ENCODE assay signal across 1 cellular context in the genomic region with DNA sequence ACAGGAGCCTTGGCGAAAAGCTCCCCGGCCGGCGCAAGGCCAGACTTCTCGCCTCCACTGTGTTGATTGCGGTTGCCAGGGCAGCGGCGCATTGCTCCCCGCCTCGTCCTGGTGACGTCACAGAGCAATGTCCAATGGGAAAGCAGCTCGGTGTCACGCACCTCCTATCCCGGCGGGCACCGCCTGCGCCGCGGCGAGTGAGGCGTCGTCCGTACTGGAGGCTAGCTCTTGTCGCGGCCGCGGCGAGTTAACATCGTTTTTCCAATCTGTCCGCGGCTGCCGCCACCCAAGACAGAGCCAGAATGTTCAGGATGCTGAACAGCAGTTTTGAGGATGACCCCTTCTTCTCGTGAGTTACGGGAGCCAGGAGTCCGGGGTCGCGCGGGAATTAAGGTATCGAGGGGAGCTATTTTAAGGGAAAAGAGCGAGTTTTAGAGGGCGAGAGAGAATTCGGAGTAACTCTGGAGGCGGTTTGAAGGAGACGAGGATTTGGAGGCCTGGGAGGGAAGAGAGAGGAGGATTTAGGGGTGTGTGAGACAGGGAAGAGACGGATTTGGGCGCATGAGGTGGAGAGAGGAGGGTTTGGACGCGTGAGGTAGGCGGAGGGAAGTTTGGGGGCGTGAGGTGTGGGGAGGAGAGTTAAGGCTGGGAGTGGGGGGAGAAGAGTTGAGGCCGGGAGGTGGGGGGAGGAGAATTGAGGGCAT.
TF ChIP-seq lines count a peak whose summit lies in the region.

Gene MLF1 (plus strand): TSS at position 196 of the 704 bp plus-strand sequence. CDS start 107 bp downstream, at position 303.

TF ChIP-seq in K562, 482 proteins besides CTCF, POLR2A, EP300 and RAD21 (continued from another document and continues in another):
- TF ChIP-seq TSHZ1 (CRISPR knock-in tag; IDR thresholded peaks at IDR 0.05) (no peak), ZNF165 (CRISPR knock-in tag; IDR thresholded peaks at IDR 0.05; ENCODE audit: borderline replicate concordance) (no peak), ETV5 (CRISPR knock-in tag; IDR thresholded peaks at IDR 0.05; ENCODE audit: low read depth) (0 out of 2 replicates have a peak, but pooled peaks have one; percentile 29), BRD9 (IDR thresholded peaks at IDR 0.05; ENCODE audit: low read depth, partially characterized antibody) (peak; percentile 50), ZNF316 (IDR thresholded peaks at IDR 0.05) (peak; percentile 28; the same call in 1 of the 2 replicates), MIER1 (IDR thresholded peaks at IDR 0.05; ENCODE audit: low read depth) (peak; percentile 77), ZBTB49 (CRISPR knock-in tag; IDR thresholded peaks at IDR 0.05; ENCODE audit: borderline replicate concordance) (no peak), SUPT5H (IDR thresholded peaks at IDR 0.05) (peak; percentile 72), HDAC1 (IDR thresholded peaks at IDR 0.05) (peak in 1 of 2 experiments; percentile 47; a peak in 1 of 4 replicates), HNRNPL (IDR thresholded peaks at IDR 0.05; ENCODE audit: low read depth, low read length) (no peak), FOS (IDR thresholded peaks at IDR 0.05; ENCODE audit: extremely low read depth, insufficient read length) (peak; percentile 57), BCOR (IDR thresholded peaks at IDR 0.05) (peak; percentile 78), JUND (IDR thresholded peaks at IDR 0.05; ENCODE audit: borderline replicate concordance, low read depth, low read length) (peak; percentile 80), JUND (tag; IDR thresholded peaks at IDR 0.05; ENCODE audit: borderline replicate concordance, low read depth, low read length) (no peak; the same call in 2 of the 3 replicates), MXI1 (IDR thresholded peaks at IDR 0.05; ENCODE audit: low read depth, low read length) (peak; percentile 93), EZH2 (IDR thresholded peaks at IDR 0.05; ENCODE audit: borderline replicate concordance, low read depth, low read length) (no peak), TBP (optimal IDR thresholded peaks at IDR 0.05; ENCODE audit: low read depth, low read length) (peak; percentile 75), CHD4 (IDR thresholded peaks at IDR 0.05; ENCODE audit: insufficient read depth, insufficient replicate concordance, low read depth, low read length, poor library complexity, severe bottlenecking) (no peak), RFX5 (IDR thresholded peaks at IDR 0.05; ENCODE audit: low read depth, low read length) (peak; percentile 74; the same call in 1 of the 2 replicates), CXXC5 (CRISPR knock-in tag; IDR thresholded peaks at IDR 0.05) (peak; percentile 94), GATA2 (CRISPR knock-in tag; IDR thresholded peaks at IDR 0.05) (peak; percentile 33; the same call in 1 of the 2 replicates), ZNF584 (CRISPR knock-in tag; IDR thresholded peaks at IDR 0.05; ENCODE audit: low read depth) (no peak), ZFPM2 (CRISPR knock-in tag; IDR thresholded peaks at IDR 0.05) (no peak), HLTF (IDR thresholded peaks at IDR 0.05) (peak; percentile 79; the same call in 1 of the 2 replicates), MAZ (CRISPR knock-in tag; conservative IDR thresholded peaks at IDR 0.05 in 1 of 2, IDR thresholded peaks at IDR 0.05 in 1 of 2) (peak; percentile 62 to 73; a peak in 3 of 4 replicates), SOX6 (IDR thresholded peaks at IDR 0.05) (peak; percentile 35; the same call in 1 of the 2 replicates), TCF15 (CRISPR knock-in tag; IDR thresholded peaks at IDR 0.05) (no peak), POU5F1 (IDR thresholded peaks at IDR 0.05; ENCODE audit: borderline replicate concordance, low read depth, low read length, partially characterized antibody) (no peak), GMEB1 (CRISPR knock-in tag; IDR thresholded peaks at IDR 0.05) (peak; percentile 64), RFX1 (IDR thresholded peaks at IDR 0.05) (peak; percentile 97)
- TF ChIP-seq, protein P1, sequence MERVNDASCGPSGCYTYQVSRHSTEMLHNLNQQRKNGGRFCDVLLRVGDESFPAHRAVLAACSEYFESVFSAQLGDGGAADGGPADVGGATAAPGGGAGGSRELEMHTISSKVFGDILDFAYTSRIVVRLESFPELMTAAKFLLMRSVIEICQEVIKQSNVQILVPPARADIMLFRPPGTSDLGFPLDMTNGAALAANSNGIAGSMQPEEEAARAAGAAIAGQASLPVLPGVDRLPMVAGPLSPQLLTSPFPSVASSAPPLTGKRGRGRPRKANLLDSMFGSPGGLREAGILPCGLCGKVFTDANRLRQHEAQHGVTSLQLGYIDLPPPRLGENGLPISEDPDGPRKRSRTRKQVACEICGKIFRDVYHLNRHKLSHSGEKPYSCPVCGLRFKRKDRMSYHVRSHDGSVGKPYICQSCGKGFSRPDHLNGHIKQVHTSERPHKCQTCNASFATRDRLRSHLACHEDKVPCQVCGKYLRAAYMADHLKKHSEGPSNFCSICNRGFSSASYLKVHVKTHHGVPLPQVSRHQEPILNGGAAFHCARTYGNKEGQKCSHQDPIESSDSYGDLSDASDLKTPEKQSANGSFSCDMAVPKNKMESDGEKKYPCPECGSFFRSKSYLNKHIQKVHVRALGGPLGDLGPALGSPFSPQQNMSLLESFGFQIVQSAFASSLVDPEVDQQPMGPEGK (CRISPR knock-in tag; IDR thresholded peaks at IDR 0.05; ENCODE audit: borderline replicate concordance), result no peak
- TF ChIP-seq, protein P2, sequence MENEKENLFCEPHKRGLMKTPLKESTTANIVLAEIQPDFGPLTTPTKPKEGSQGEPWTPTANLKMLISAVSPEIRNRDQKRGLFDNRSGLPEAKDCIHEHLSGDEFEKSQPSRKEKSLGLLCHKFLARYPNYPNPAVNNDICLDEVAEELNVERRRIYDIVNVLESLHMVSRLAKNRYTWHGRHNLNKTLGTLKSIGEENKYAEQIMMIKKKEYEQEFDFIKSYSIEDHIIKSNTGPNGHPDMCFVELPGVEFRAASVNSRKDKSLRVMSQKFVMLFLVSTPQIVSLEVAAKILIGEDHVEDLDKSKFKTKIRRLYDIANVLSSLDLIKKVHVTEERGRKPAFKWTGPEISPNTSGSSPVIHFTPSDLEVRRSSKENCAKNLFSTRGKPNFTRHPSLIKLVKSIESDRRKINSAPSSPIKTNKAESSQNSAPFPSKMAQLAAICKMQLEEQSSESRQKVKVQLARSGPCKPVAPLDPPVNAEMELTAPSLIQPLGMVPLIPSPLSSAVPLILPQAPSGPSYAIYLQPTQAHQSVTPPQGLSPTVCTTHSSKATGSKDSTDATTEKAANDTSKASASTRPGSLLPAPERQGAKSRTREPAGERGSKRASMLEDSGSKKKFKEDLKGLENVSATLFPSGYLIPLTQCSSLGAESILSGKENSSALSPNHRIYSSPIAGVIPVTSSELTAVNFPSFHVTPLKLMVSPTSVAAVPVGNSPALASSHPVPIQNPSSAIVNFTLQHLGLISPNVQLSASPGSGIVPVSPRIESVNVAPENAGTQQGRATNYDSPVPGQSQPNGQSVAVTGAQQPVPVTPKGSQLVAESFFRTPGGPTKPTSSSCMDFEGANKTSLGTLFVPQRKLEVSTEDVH (IDR thresholded peaks at IDR 0.05; ENCODE audit: low read depth, partially characterized antibody), result peak; percentile 48
- TF ChIP-seq, protein P3, sequence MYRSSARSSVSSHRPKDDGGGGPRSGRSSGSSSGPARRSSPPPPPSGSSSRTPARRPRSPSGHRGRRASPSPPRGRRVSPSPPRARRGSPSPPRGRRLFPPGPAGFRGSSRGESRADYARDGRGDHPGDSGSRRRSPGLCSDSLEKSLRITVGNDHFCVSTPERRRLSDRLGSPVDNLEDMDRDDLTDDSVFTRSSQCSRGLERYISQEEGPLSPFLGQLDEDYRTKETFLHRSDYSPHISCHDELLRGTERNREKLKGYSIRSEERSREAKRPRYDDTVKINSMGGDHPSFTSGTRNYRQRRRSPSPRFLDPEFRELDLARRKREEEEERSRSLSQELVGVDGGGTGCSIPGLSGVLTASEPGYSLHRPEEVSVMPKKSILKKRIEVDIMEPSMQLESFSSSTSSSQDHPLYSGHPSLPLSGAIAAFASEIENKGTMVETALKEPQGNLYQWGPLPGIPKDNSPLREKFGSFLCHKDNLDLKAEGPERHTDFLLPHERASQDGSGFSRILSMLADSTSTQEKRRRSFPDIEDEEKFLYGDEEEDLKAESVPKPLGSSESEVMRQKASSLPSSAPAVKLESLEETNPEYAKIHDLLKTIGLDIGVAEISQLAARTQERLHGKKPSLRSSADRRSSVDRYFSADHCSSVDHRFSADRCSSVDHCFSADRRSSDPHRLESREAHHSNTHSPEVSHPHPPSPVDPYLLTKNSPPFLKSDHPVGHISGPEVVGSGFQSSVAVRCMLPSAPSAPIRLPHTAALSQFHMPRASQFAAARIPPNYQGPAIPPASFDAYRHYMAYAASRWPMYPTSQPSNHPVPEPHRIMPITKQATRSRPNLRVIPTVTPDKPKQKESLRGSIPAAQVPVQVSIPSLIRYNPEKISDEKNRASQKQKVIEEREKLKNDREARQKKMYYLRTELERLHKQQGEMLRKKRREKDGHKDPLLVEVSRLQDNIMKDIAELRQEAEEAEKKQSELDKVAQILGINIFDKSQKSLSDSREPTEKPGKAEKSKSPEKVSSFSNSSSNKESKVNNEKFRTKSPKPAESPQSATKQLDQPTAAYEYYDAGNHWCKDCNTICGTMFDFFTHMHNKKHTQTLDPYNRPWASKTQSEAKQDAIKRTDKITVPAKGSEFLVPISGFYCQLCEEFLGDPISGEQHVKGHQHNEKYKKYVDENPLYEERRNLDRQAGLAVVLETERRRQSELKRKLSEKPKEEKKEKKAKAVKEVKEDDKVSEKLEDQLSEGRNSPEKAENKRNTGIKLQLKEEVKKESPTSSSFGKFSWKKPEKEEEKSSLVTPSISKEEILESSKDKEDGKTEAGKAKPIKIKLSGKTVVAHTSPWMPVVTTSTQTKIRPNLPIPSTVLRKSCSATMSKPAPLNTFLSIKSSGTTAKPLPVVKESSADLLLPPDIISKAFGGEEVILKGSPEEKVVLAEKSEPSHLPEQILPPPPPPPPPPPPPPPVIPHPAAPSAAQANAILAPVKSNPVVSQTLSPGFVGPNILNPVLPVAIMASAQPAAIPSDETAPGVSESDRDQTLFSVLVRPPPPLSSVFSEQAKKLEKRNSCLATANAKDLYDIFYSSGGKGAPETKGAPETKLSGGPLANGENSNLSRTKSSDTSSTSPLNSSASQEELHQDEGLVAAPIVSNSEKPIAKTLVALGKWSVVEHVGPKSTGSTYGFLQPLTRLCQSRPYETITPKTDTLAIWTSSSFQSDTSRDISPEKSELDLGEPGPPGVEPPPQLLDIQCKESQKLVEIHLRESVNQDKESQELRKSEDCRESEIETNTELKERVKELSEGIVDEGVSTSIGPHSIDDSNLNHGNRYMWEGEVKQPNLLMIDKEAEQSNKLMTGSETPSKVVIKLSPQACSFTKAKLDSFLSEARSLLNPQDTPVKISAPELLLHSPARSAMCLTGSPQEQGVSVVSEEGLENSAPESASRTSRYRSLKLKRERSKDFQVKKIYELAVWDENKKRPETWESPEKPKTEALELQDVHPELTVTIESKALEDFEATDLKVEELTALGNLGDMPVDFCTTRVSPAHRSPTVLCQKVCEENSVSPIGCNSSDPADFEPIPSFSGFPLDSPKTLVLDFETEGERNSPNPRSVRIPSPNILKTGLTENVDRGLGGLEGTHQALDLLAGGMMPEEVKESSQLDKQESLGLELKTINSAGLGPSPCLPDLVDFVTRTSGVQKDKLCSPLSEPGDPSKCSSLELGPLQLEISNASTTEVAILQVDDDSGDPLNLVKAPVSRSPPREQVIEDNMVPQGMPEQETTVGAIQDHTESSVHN (IDR thresholded peaks at IDR 0.05; ENCODE audit: borderline replicate concordance in 1 of 2, low read depth in 1 of 2), result peak in 1 of 2 experiments; percentile 51; a peak in 1 of 4 replicates
